ENCODE assay signal across 17 cellular contexts in the genomic region with DNA sequence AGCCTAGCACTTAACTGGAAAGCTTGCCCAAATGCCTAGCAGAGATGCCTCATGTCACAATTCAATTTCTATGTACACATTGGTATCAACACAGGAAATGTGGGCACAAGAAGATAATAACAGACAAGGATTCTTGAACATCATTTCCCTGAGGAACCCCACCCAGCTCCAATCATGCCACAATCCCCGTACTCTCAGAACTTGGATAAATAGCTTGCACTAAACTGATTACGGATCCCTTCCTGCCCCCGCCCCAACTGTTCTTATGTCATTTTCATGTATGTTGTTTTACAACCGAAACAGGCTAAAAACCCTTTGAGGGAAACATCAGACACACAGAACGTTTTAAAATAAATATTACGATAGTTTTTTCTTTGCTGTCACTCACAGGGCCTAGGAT.
A peak's percentile ranks its signal among the peaks of the same experiment; 100 is the strongest.
DNase-seq lines count a peak whose midpoint lies in the region; ATAC-seq lines count a peak whose summit lies in the region.
"Had no signal": no experiment of that assay in that cellular context is flagged by ENCODE, and none has a peak within 500 bp of the region (broad histone marks: within the 10 kb centered on the region; RNA-seq: fewer than 3 reads in every experiment).

No MANE protein-coding gene starts in this region.

- ATAC-seq in activated T-cell treated with anti-CD3 and anti-CD28 coated beads, Interleukin-2, amount 50 U/mL, for 4 hours = peak in 1 of 2 donors; percentile 34
- ATAC-seq in T-cell (replicated peaks in 1 of 4) (peak in 2 of 4 experiments; percentile 40 to 45), HG03565 (IDR thresholded peaks at IDR 0.05; ENCODE audit: unreplicated experiment) (no peak), GM21825 (IDR thresholded peaks at IDR 0.05; ENCODE audit: unreplicated experiment) (no peak)
- ATAC-seq in stimulated activated naive CD8-positive, alpha-beta T cell treated with anti-CD3 and anti-CD28 coated beads, Interleukin-15, amount 100 ng/mL, for 72 hours = no peak

- H3K36me3 Mint-ChIP-seq in activated T-cell treated with anti-CD3 and anti-CD28 coated beads, Interleukin-2, amount 50 U/mL, for 4 hours (ENCODE audit: insufficient read depth) = peaks cover 31% of the 10 kb centered on the region
- H3K36me3 Mint-ChIP-seq in T-cell = peaks cover 26% of the 10 kb centered on the region
- peaks cover 36% of the 10 kb centered on the region for H3K36me3 Mint-ChIP-seq in activated naive CD8-positive, alpha-beta T cell

- peak overlapping the region; percentile 25 to 85 for H3K27ac Mint-ChIP-seq in T-cell
- peak overlapping the region; percentile 89 for H3K27ac Mint-ChIP-seq in activated naive CD8-positive, alpha-beta T cell
- H3K27ac Mint-ChIP-seq in stimulated activated naive CD8-positive, alpha-beta T cell treated with anti-CD3 and anti-CD28 coated beads, Interleukin-15, amount 100 ng/mL, for 72 hours = peak overlapping the region; percentile 34 to 62

- peaks cover 60% of the 10 kb centered on the region for H3K4me1 Mint-ChIP-seq in activated T-cell treated with anti-CD3 and anti-CD28 coated beads, Interleukin-2, amount 50 U/mL, for 4 hours (ENCODE audit: low read depth)
- peaks cover 73 to 90% (median 84%) of the 10 kb centered on the region in 3 donors for H3K4me1 Mint-ChIP-seq in T-cell
- H3K4me1 Mint-ChIP-seq in activated naive CD8-positive, alpha-beta T cell (ENCODE audit: low read depth) = peaks cover 93% of the 10 kb centered on the region
- peaks cover 93% of the 10 kb centered on the region for H3K4me1 Mint-ChIP-seq in stimulated activated naive CD8-positive, alpha-beta T cell treated with anti-CD3 and anti-CD28 coated beads, Interleukin-15, amount 100 ng/mL, for 72 hours

- no peak for DNase-seq in activated T-cell treated with anti-CD3 and anti-CD28 coated beads, Interleukin-2, amount 50 U/mL, for 4 hours
- DNase-seq in activated T-cell treated with anti-CD3 and anti-CD28 coated beads, Interleukin-2, amount 50 U/mL, for 1 hour = no peak
- DNase-seq in T-cell = peak in 6 of 34 experiments; percentile 16 to 45 (median 29)
- no peak for DNase-seq in stimulated activated naive CD8-positive, alpha-beta T cell treated with anti-CD3 and anti-CD28 coated beads, Interleukin-15, amount 100 ng/mL, for 72 hours
- DNase-seq: DND-41; GDM1; NCI-H1436 treated with DMSO at 0.1 percent for 48 hours; NCI-H2081 treated with DMSO at 0.1 percent for 48 hours; NCI-H226; NCI-H526; NK-92 treated with Interleukin-12 subunit alpha and Interleukin-12 subunit beta, amount 100 ng/mL, for 24 hours; OCI-M1 had no signal

- peak overlapping the region; percentile 43 for H3K4me3 Mint-ChIP-seq in activated T-cell treated with anti-CD3 and anti-CD28 coated beads, Interleukin-2, amount 50 U/mL, for 4 hours
- H3K4me3 Mint-ChIP-seq in T-cell = peak overlapping the region in 2 of 3 donors; percentile 47 to 56
- H3K4me3 Mint-ChIP-seq in activated naive CD8-positive, alpha-beta T cell = peak overlapping the region; percentile 28
- peak overlapping the region; percentile 56 to 66 for H3K4me3 Mint-ChIP-seq in stimulated activated naive CD8-positive, alpha-beta T cell treated with anti-CD3 and anti-CD28 coated beads, Interleukin-15, amount 100 ng/mL, for 72 hours
- H3K4me3 Mint-ChIP-seq: CD8-positive, alpha-beta memory T cell; IgD-negative memory B cell had no signal

- no peaks in the 10 kb centered on the region for H3K9me3 Mint-ChIP-seq in activated T-cell treated with anti-CD3 and anti-CD28 coated beads, Interleukin-2, amount 50 U/mL, for 4 hours
- H3K9me3 Mint-ChIP-seq in T-cell = no peaks in the 10 kb centered on the region
- no peaks in the 10 kb centered on the region for H3K9me3 Mint-ChIP-seq in activated naive CD8-positive, alpha-beta T cell (ENCODE audit: low read depth)
- no peaks in the 10 kb centered on the region for H3K9me3 Mint-ChIP-seq in stimulated activated naive CD8-positive, alpha-beta T cell treated with anti-CD3 and anti-CD28 coated beads, Interleukin-15, amount 100 ng/mL, for 72 hours
- H3K9me3 Mint-ChIP-seq: CD8-positive, alpha-beta memory T cell; IgD-negative memory B cell had no signal

- no peaks in the 10 kb centered on the region for H3K27me3 Mint-ChIP-seq in activated T-cell treated with anti-CD3 and anti-CD28 coated beads, Interleukin-2, amount 50 U/mL, for 4 hours (ENCODE audit: low read depth)
- no peaks in the 10 kb centered on the region for H3K27me3 Mint-ChIP-seq in T-cell
- no peaks in the 10 kb centered on the region for H3K27me3 Mint-ChIP-seq in activated naive CD8-positive, alpha-beta T cell
- H3K27me3 Mint-ChIP-seq in stimulated activated naive CD8-positive, alpha-beta T cell treated with anti-CD3 and anti-CD28 coated beads, Interleukin-15, amount 100 ng/mL, for 72 hours = no peaks in the 10 kb centered on the region
- H3K27me3 Mint-ChIP-seq: CD8-positive, alpha-beta memory T cell; IgD-negative memory B cell had no signal

- POLR2A ChIA-PET in T-cell (lab: Charles Lee) = interaction anchor here in 1 of 2 donors (0.9 kb wide), 1 partner anchor 19 kb away, joined by 3 read pairs; no protein-coding TSS in a partner anchor

- CTCF ChIA-PET in T-cell (lab: Charles Lee) = interaction anchor here in 1 of 2 donors (3.1 kb wide), 1 partner anchor 184 kb away, joined by 9 read pairs; no protein-coding TSS in a partner anchor
